1 cellular context compared by ENCODE assay signal in the genomic region with DNA sequence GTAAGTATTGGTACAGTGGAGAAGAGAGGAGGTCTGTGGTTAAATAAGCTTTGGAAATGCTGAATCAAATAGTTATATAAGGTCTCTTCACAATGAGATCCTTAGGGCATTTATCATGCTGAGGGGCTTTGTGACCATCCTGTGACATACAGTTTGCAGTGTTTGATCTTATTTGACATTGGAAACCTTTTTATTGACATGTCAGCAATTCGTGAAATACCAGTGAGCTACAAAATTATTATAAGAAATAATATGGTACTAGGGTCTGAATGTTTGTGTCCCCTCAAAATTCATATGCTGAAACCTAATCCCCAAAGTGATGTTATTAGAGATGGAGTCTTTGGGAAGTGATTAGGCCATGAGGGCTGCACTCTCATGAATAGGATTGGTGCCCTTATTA.
TF ChIP-seq lines count a peak whose summit lies in the region.

No MANE protein-coding gene starts in this region.

TF ChIP-seq in GM12878, 131 proteins besides CTCF, POLR2A, EP300 and RAD21 (continued from another document):
- TF ChIP-seq ZBTB33 (IDR thresholded peaks at IDR 0.05) (no peak), CHD4 (IDR thresholded peaks at IDR 0.05) (no peak), SIN3A (IDR thresholded peaks at IDR 0.05; ENCODE audit: low read depth, low read length) (no peak), SRF (IDR thresholded peaks at IDR 0.05; ENCODE audit: low read depth in 2 of 2, low read length in 2 of 2) (no peak), PBX3 (IDR thresholded peaks at IDR 0.05; ENCODE audit: insufficient replicate concordance, low read depth, low read length) (no peak), E2F4 (IDR thresholded peaks at IDR 0.05; ENCODE audit: low read depth, low read length) (no peak)
- TF ChIP-seq, protein P1, sequence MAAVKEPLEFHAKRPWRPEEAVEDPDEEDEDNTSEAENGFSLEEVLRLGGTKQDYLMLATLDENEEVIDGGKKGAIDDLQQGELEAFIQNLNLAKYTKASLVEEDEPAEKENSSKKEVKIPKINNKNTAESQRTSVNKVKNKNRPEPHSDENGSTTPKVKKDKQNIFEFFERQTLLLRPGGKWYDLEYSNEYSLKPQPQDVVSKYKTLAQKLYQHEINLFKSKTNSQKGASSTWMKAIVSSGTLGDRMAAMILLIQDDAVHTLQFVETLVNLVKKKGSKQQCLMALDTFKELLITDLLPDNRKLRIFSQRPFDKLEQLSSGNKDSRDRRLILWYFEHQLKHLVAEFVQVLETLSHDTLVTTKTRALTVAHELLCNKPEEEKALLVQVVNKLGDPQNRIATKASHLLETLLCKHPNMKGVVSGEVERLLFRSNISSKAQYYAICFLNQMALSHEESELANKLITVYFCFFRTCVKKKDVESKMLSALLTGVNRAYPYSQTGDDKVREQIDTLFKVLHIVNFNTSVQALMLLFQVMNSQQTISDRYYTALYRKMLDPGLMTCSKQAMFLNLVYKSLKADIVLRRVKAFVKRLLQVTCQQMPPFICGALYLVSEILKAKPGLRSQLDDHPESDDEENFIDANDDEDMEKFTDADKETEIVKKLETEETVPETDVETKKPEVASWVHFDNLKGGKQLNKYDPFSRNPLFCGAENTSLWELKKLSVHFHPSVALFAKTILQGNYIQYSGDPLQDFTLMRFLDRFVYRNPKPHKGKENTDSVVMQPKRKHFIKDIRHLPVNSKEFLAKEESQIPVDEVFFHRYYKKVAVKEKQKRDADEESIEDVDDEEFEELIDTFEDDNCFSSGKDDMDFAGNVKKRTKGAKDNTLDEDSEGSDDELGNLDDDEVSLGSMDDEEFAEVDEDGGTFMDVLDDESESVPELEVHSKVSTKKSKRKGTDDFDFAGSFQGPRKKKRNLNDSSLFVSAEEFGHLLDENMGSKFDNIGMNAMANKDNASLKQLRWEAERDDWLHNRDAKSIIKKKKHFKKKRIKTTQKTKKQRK (IDR thresholded peaks at IDR 0.05; ENCODE audit: low read depth, low read length): no peak
- TF ChIP-seq, protein P2, sequence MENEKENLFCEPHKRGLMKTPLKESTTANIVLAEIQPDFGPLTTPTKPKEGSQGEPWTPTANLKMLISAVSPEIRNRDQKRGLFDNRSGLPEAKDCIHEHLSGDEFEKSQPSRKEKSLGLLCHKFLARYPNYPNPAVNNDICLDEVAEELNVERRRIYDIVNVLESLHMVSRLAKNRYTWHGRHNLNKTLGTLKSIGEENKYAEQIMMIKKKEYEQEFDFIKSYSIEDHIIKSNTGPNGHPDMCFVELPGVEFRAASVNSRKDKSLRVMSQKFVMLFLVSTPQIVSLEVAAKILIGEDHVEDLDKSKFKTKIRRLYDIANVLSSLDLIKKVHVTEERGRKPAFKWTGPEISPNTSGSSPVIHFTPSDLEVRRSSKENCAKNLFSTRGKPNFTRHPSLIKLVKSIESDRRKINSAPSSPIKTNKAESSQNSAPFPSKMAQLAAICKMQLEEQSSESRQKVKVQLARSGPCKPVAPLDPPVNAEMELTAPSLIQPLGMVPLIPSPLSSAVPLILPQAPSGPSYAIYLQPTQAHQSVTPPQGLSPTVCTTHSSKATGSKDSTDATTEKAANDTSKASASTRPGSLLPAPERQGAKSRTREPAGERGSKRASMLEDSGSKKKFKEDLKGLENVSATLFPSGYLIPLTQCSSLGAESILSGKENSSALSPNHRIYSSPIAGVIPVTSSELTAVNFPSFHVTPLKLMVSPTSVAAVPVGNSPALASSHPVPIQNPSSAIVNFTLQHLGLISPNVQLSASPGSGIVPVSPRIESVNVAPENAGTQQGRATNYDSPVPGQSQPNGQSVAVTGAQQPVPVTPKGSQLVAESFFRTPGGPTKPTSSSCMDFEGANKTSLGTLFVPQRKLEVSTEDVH (IDR thresholded peaks at IDR 0.05; ENCODE audit: low read depth, partially characterized antibody): no peak
